ENCODE assay signal across 1 cellular context in genomic region chr4:24274401-24275035, GRCh38.
TF ChIP-seq lines count a peak whose summit lies in the region.

No MANE protein-coding gene starts in this region.

TF ChIP-seq in GM23338, 12 proteins besides CTCF, POLR2A, EP300 and RAD21 (continued from another document):
- no peak for TF ChIP-seq ZNF462 (CRISPR knock-in tag; IDR thresholded peaks at IDR 0.05)
- no peak for TF ChIP-seq REST (IDR thresholded peaks at IDR 0.05; ENCODE audit: unreplicated experiment)
- no peak for TF ChIP-seq EZH2 (IDR thresholded peaks at IDR 0.05; ENCODE audit: low read depth, unreplicated experiment)
- no peak for TF ChIP-seq EZH2phosphoT487 (IDR thresholded peaks at IDR 0.05; ENCODE audit: unreplicated experiment)
- no peak for TF ChIP-seq ZNF114 (CRISPR knock-in tag; IDR thresholded peaks at IDR 0.05)
- no peak for TF ChIP-seq NANOG (IDR thresholded peaks at IDR 0.05; ENCODE audit: borderline replicate concordance)
- TF ChIP-seq STAT1 (IDR thresholded peaks at IDR 0.05; ENCODE audit: unreplicated experiment): no peak
- TF ChIP-seq ZNF331 (CRISPR knock-in tag; IDR thresholded peaks at IDR 0.05; ENCODE audit: low read depth): no peak
- TF ChIP-seq ETS1 (IDR thresholded peaks at IDR 0.05): no peak
- TF ChIP-seq JUNB (IDR thresholded peaks at IDR 0.05; ENCODE audit: unreplicated experiment): no peak
